12 cellular contexts compared by ENCODE assay signal in the genomic region with DNA sequence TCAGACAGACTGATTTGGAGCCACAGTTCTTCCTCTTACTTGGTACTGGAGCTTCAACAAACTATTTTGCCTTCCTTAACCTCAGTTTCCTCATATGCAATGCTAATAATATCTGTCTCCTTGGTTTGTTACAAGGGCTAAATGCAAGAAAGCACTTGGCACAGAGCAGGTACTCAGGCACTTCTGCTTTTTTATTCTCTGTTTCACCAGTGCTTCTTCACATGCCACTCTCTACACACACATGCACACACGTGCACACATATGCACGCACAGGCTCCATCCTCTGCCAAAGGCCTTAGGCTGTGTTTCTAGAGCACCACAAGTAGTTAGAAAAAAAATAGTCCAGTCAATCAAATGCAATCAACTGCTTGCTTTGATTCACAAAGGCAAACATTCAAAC.
DNase-seq lines count a peak whose midpoint lies in the region; ATAC-seq and TF ChIP-seq lines count a peak whose summit lies in the region.
"Had no signal": no experiment of that assay in that cellular context is flagged by ENCODE, and none has a peak within 500 bp of the region (broad histone marks: within the 10 kb centered on the region; RNA-seq: fewer than 3 reads in every experiment).

No MANE protein-coding gene starts in this region.

- no peak overlapping the region for H3K4me3 ChIP-seq in colonic mucosa
- H3K4me3 ChIP-seq: stomach had no signal

- H3K27ac Mint-ChIP-seq in chondrocyte (ENCODE audit: unreplicated experiment), result peak overlapping the region; percentile 74
- H3K27ac Mint-ChIP-seq: activated CD4-positive, alpha-beta memory T cell treated with anti-CD3 and anti-CD28 coated beads, Interleukin-2, amount 10 ng/mL, durations not matched to agents 7 days and 5 days; naive thymus-derived CD4-positive, alpha-beta T cell had no signal

- peaks cover 60% of the 10 kb centered on the region for H3K4me1 Mint-ChIP-seq in chondrocyte (ENCODE audit: low read depth)

- H3K27me3 ChIP-seq in colonic mucosa, result no peaks in the 10 kb centered on the region
- H3K27me3 ChIP-seq: stomach had no signal

- DNase-seq in chondrocyte (ENCODE audit: low spot score) (no peak), GM13976 (ENCODE audit: low spot score) (no peak), ACHN (no peak), colonic mucosa (no peak)
- no peak for DNase-seq in stimulated activated CD4-positive, alpha-beta T cell treated with anti-CD3 and anti-CD28 coated beads, Interleukin-4, amount 100 ng/mL, for 24 hours
- DNase-seq: activated CD4-positive, alpha-beta memory T cell treated with anti-CD3 and anti-CD28 coated beads, Interleukin-2, amount 10 ng/mL, durations not matched to agents 7 days and 5 days; amniotic stem cell; naive thymus-derived CD4-positive, alpha-beta T cell; stomach had no signal

- H3K27me3 Mint-ChIP-seq in chondrocyte (ENCODE audit: low read depth), result no peaks in the 10 kb centered on the region

- TF ChIP-seq CTCF in chondrocyte (IDR thresholded peaks at IDR 0.05) (no peak), GM13976 (IDR thresholded peaks at IDR 0.05; ENCODE audit: borderline replicate concordance, control extremely low read depth, extremely low read depth, insufficient read depth, missing control alignments) (no peak), colonic mucosa (IDR thresholded peaks at IDR 0.05) (no peak)

- in situ Hi-C loops in GM13976 (cut with MboI; ENCODE audit: low sequenced_read_pairs, unreplicated experiment) (no loop called here), ACHN (cut with HindIII; ENCODE audit: low pct_ligation_motif_present, low pct_unique_long_range_greater_than_20kb, low sequenced_read_pairs) (no loop called here)

- no peaks in the 10 kb centered on the region for H3K36me3 Mint-ChIP-seq in chondrocyte (ENCODE audit: low read depth)
- H3K36me3 Mint-ChIP-seq: naive thymus-derived CD4-positive, alpha-beta T cell had no signal

- no peak overlapping the region for H3K9ac ChIP-seq in colonic mucosa (ENCODE audit: low read depth in 2 of 2, low read length in 2 of 2)

- H3K27ac ChIP-seq in colonic mucosa, result no peak overlapping the region
- H3K27ac ChIP-seq: stomach had no signal

- H3K9me3 Mint-ChIP-seq in chondrocyte (ENCODE audit: low read depth), result no peaks in the 10 kb centered on the region
- H3K9me3 Mint-ChIP-seq: activated CD4-positive, alpha-beta memory T cell treated with anti-CD3 and anti-CD28 coated beads, Interleukin-2, amount 10 ng/mL, durations not matched to agents 7 days and 5 days; naive thymus-derived CD4-positive, alpha-beta T cell had no signal

- H3K36me3 ChIP-seq in colonic mucosa, result no peaks in the 10 kb centered on the region
- H3K36me3 ChIP-seq: stomach had no signal

- intact Hi-C loops in colonic mucosa (cut with DNase I), result no loop called here

- H3K9me3 ChIP-seq in colonic mucosa, result no peaks in the 10 kb centered on the region
- H3K9me3 ChIP-seq: stomach had no signal

- no peak overlapping the region for H3K4me3 Mint-ChIP-seq in chondrocyte (ENCODE audit: unreplicated experiment)
- H3K4me3 Mint-ChIP-seq: activated CD4-positive, alpha-beta memory T cell treated with anti-CD3 and anti-CD28 coated beads, Interleukin-2, amount 10 ng/mL, durations not matched to agents 7 days and 5 days; naive thymus-derived CD4-positive, alpha-beta T cell had no signal

- ATAC-seq in GM18517 (IDR thresholded peaks at IDR 0.05; ENCODE audit: unreplicated experiment) (peak; percentile 61), GM21576 (IDR thresholded peaks at IDR 0.05; ENCODE audit: unreplicated experiment) (peak; percentile 60), HG03521 (IDR thresholded peaks at IDR 0.05; ENCODE audit: unreplicated experiment) (peak; percentile 47)
- ATAC-seq: naive thymus-derived CD4-positive, alpha-beta T cell had no signal

- no peaks in the 10 kb centered on the region for H3K4me1 ChIP-seq in colonic mucosa
